In genomic region chr18:49368876-49369440, GRCh38 we compare ENCODE assay signal across 15 cellular contexts.
A peak's percentile ranks its signal among the peaks of the same experiment; 100 is the strongest.
DNase-seq lines count a peak whose midpoint lies in the region; ATAC-seq and TF ChIP-seq lines count a peak whose summit lies in the region.
"Had no signal": no experiment of that assay in that cellular context is flagged by ENCODE, and none has a peak within 500 bp of the region (broad histone marks: within the 10 kb centered on the region; RNA-seq: fewer than 3 reads in every experiment).

No MANE protein-coding gene starts in this region.

- no peak for TF ChIP-seq EP300 in tibial nerve (IDR thresholded peaks at IDR 0.05)

- in situ Hi-C loops in G401 (cut with HindIII; ENCODE audit: low sequenced_read_pairs) = no loop called here

- 68 to 69% methylated on average over 10 of the region's 10 CpGs for WGBS in tibial nerve, 2 donors

- no peak overlapping the region for H3K27ac ChIP-seq in tibial nerve
- H3K27ac ChIP-seq: cardiac muscle cell, GM23248 had no signal

- H3K9me3 ChIP-seq in tibial nerve = no peaks in the 10 kb centered on the region
- H3K9me3 ChIP-seq in BE2C = no peaks in the 10 kb centered on the region

- H3K4me3 ChIP-seq in tibial nerve (no peak overlapping the region), BE2C (ENCODE audit: low read depth, low read length) (no peak overlapping the region)
- H3K4me3 ChIP-seq: cardiac muscle cell, GM23248 had no signal

- DNase-seq in G401 (ENCODE audit: low spot score) (peak; percentile 88), NCI-H69 (lab: John Stamatoyannopoulos, UW) (peak; percentile 74), fibroblast of peridontal ligament (ENCODE audit: extremely low read depth) (peak; percentile 31), renal cortical epithelial cell (ENCODE audit: low read depth) (peak; percentile 49), ecto neural progenitor cell (ENCODE audit: low spot score) (no peak), tibial nerve (ENCODE audit: low spot score in 2 of 2) (no peak), BE2C (no peak)
- DNase-seq: activated T-cell treated with anti-CD3 and anti-CD28 coated beads, Interleukin-2, amount 50 U/mL, for 24 hours; GM23248; NCI-H2081 treated with DMSO at 0.1 percent for 48 hours; occipital lobe; trophoblast cell had no signal

- ATAC-seq in HG02571 (IDR thresholded peaks at IDR 0.05; ENCODE audit: unreplicated experiment) = no peak
- ATAC-seq: Right ventricle myocardium inferior had no signal

- H3K36me3 ChIP-seq in tibial nerve = peaks cover 0 to 14% (median 0%) of the 10 kb centered on the region in 3 donors
- no peaks in the 10 kb centered on the region for H3K36me3 ChIP-seq in BE2C
- H3K36me3 ChIP-seq: cardiac muscle cell had no signal

- no peak for TF ChIP-seq POLR2A in tibial nerve (IDR thresholded peaks at IDR 0.05)

- H3K4me1 ChIP-seq in tibial nerve (peaks cover 0 to 3% (median 0%) of the 10 kb centered on the region in 4 donors), BE2C (no peaks in the 10 kb centered on the region)

- no peak for TF ChIP-seq CTCF in tibial nerve (IDR thresholded peaks at IDR 0.05)
- no peak for TF ChIP-seq CTCF in BE2C (IDR thresholded peaks at IDR 0.05; ENCODE audit: low read depth, low read length)

- no peaks in the 10 kb centered on the region for H3K27me3 ChIP-seq in tibial nerve
- H3K27me3 ChIP-seq in BE2C = no peaks in the 10 kb centered on the region
- H3K27me3 ChIP-seq: cardiac muscle cell had no signal

Comparison
In these comparisons a context has a peak if more than half of its experiments do, and no peak if none do; other contexts are left out.
1. DNase-seq: peak in G401 (single experiment), NCI-H69 (single experiment), fibroblast of peridontal ligament (single experiment) and renal cortical epithelial cell (single experiment); none in ecto neural progenitor cell (single experiment), tibial nerve (0 of 2) and BE2C (single experiment).